In the genomic region with DNA sequence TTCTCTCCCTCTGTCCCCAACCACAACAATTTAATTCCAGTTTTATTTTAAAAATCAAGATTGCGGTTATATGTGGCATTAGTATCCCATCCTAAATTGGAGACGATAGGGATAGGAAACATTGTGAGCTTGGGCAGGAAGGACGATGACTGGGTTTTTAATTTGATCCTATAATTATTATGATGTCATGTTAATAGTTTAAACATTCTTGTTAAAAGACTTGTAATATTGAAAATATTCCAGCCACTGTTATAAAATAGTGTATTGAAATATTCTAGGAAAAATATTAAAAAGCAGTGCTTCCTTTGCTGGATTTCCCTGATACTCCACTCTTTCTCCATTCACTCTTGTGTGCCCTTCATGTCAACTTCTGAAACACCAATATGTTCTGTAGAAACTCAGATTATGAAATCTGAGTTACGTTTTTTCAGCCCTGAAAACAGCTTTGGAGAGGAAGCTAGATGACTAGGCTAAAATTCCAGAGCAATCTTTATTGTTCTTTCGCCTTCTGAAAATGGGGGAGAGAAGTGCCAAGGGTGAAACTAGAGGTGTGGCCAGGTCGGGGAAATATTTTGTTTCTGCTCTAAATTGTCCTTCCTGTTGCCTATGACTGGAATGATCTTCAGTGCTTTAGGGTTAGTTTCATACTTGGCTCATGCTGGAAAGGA, we compare ENCODE assay signal across 9 cellular contexts. TPM values are rescaled to one million over a fixed set of nuclear protein-coding genes. Genes with fewer than 3 reads are reported as not detected.
DNase-seq lines count a peak whose midpoint lies in the region; ATAC-seq and TF ChIP-seq lines count a peak whose summit lies in the region.
"Had no signal": no experiment of that assay in that cellular context is flagged by ENCODE, and none has a peak within 500 bp of the region (broad histone marks: within the 10 kb centered on the region; RNA-seq: fewer than 3 reads in every experiment).

No MANE protein-coding gene starts in this region.

- H2AFZ ChIP-seq in MM.1S (ENCODE audit: low read length) = peak overlapping the region; percentile 32

- H3K4me3 ChIP-seq in MM.1S (ENCODE audit: low read length) = peak overlapping the region; percentile 33
- H3K4me3 ChIP-seq in transverse colon = no peak overlapping the region

- peak overlapping the region; percentile 28 for H3K9ac ChIP-seq in MM.1S (ENCODE audit: low read length)

- TF ChIP-seq POLR2A in transverse colon (IDR thresholded peaks at IDR 0.05) = no peak

- no peak for TF ChIP-seq CTCF in MM.1S (IDR thresholded peaks at IDR 0.05; ENCODE audit: low read length)
- TF ChIP-seq CTCF in transverse colon (IDR thresholded peaks at IDR 0.05) = no peak

- in situ Hi-C loops in transverse colon (cut with MboI; ENCODE audit: low pct_ligation_motif_present in 1 of 4, low pct_unique_long_range_greater_than_20kb in 1 of 4, low sequenced_read_pairs in 3 of 4) = no loop called here

- peak overlapping the region; percentile 76 for H3K4me2 ChIP-seq in MM.1S (ENCODE audit: low read depth, low read length)

- no peaks in the 10 kb centered on the region for H3K79me2 ChIP-seq in MM.1S (ENCODE audit: low read length)

- no peaks in the 10 kb centered on the region for H3K9me3 ChIP-seq in MM.1S (replicated peaks; ENCODE audit: insufficient read depth, low read length)
- no peaks in the 10 kb centered on the region for H3K9me3 ChIP-seq in transverse colon

- peak overlapping the region; percentile 44; the same call in 1 of the 2 replicates for H3K27ac ChIP-seq in MM.1S (ENCODE audit: low read length)
- peak overlapping the region; percentile 17 to 50 (median 37) for H3K27ac ChIP-seq in transverse colon
- H3K27ac ChIP-seq: WERI-Rb-1 had no signal

- H3K4me1 ChIP-seq in MM.1S (ENCODE audit: low read length) (peaks cover 22% of the 10 kb centered on the region), transverse colon (peaks cover 0 to 25% (median 11%) of the 10 kb centered on the region in 4 donors)

- H4K20me1 ChIP-seq in MM.1S (ENCODE audit: insufficient read depth, low read length) = no peaks in the 10 kb centered on the region

- H3K36me3 ChIP-seq in MM.1S (replicated peaks; ENCODE audit: insufficient read depth, low read length) (no peaks in the 10 kb centered on the region), transverse colon (no peaks in the 10 kb centered on the region)
- H3K36me3 ChIP-seq: WERI-Rb-1 had no signal

- ATAC-seq in GM21786 (IDR thresholded peaks at IDR 0.05; ENCODE audit: unreplicated experiment) = no peak

- H3F3A ChIP-seq in MM.1S (ENCODE audit: insufficient read depth, low read length) = peaks cover 15% of the 10 kb centered on the region

- DNase-seq in MM.1S (peak; percentile 26), astrocyte of the hippocampus (ENCODE audit: low read depth, low spot score) (peak; percentile 24), kidney tubule cell (ENCODE audit: low spot score) (peak; percentile 92), transverse colon (no peak), SHP77 treated with DMSO at 0.1 percent for 48 hours (lab: John Stamatoyannopoulos, UW) (no peak)
- no peak for DNase-seq in activated CD4-positive, alpha-beta T cell treated with anti-CD3 and anti-CD28 coated beads for 4 hours
- DNase-seq: NCI-H1105 treated with DMSO at 0.1 percent for 48 hours, WERI-Rb-1 had no signal

- TF ChIP-seq EP300 in transverse colon (IDR thresholded peaks at IDR 0.05; ENCODE audit: low read depth) = no peak

- no peaks in the 10 kb centered on the region for H3K27me3 ChIP-seq in MM.1S (replicated peaks; ENCODE audit: insufficient read depth, low read length)
- H3K27me3 ChIP-seq in transverse colon = no peaks in the 10 kb centered on the region

- intact Hi-C loops in transverse colon (cut with DNase I; ENCODE audit: low total_unique reads) = no loop called here

- H3K9me2 ChIP-seq in MM.1S (replicated peaks; ENCODE audit: insufficient read depth, low read length) = no peaks in the 10 kb centered on the region

- 61 to 64% methylated on average over 5 to 6 of the region's 6 CpGs for WGBS in transverse colon (ENCODE audit: low coverage in 1 of 2), 2 donors

RNA-seq across cellular contexts. Expression of gene MAP3K13, which starts 46.1 kb away (rescaled TPM):
- total RNA-seq in transverse colon = 10 to 100 TPM; 17.2 to 42.6 (median 31.9) TPM

Comparison
In these comparisons a context has a peak if more than half of its experiments do, and no peak if none do; other contexts are left out.
1. DNase-seq: peak in MM.1S (single experiment), astrocyte of the hippocampus (single experiment) and kidney tubule cell (single experiment); none in transverse colon (single experiment), activated CD4-positive, alpha-beta T cell treated with anti-CD3 and anti-CD28 coated beads for 4 hours (0 of 2) and SHP77 treated with DMSO at 0.1 percent for 48 hours (single experiment).